ENCODE assay signal across 22 cellular contexts in genomic region chr2:101811226-101812015, GRCh38.
DNase-seq lines count a peak whose midpoint lies in the region; ATAC-seq and TF ChIP-seq lines count a peak whose summit lies in the region.
"Had no signal": no experiment of that assay in that cellular context is flagged by ENCODE, and none has a peak within 500 bp of the region (broad histone marks: within the 10 kb centered on the region; RNA-seq: fewer than 3 reads in every experiment).

No MANE protein-coding gene starts in this region.

- H3K4me2 ChIP-seq in trophoblast cell (ENCODE audit: low read length): peak overlapping the region; percentile 3

- H2BK120ac ChIP-seq in trophoblast cell (ENCODE audit: insufficient read depth, low read length, poor library complexity): peak overlapping the region; percentile 70

- peaks cover 19% of the 10 kb centered on the region for H3K79me1 ChIP-seq in trophoblast cell (ENCODE audit: low read length)

- H3K4me3 ChIP-seq in trophoblast cell (ENCODE audit: low read depth, low read length): no peak overlapping the region
- H3K4me3 ChIP-seq: cardiac muscle cell, esophagus squamous epithelium, left ventricle myocardium inferior, mucosa of descending colon, thyroid gland had no signal

- H3K27ac ChIP-seq in trophoblast cell (ENCODE audit: low read depth, low read length) (peak overlapping the region; percentile 90), foreskin keratinocyte (no peak overlapping the region)
- H3K27ac ChIP-seq: cardiac muscle cell, esophagus squamous epithelium, left ventricle myocardium inferior, thyroid gland had no signal

- H3K9me3 Mint-ChIP-seq in T-helper 2 cell treated with Interferon-gamma antibody and Interleukin-4, amounts not matched to agents 5 μg/mL and 100 μg/mL, for 36 hours: no peaks in the 10 kb centered on the region
- H3K9me3 Mint-ChIP-seq: H9 had no signal

- peak overlapping the region; percentile 94 for H2BK12ac ChIP-seq in trophoblast cell (ENCODE audit: low read length)

- peak overlapping the region; percentile 88 for H3K4ac ChIP-seq in trophoblast cell (ENCODE audit: low read depth, low read length)

- H3K27me3 ChIP-seq in trophoblast cell (ENCODE audit: insufficient read depth, low read length): no peaks in the 10 kb centered on the region
- no peaks in the 10 kb centered on the region for H3K27me3 ChIP-seq in foreskin keratinocyte
- H3K27me3 ChIP-seq: cardiac muscle cell, esophagus squamous epithelium, thyroid gland had no signal

- H3K36me3 Mint-ChIP-seq in T-helper 2 cell treated with Interferon-gamma antibody and Interleukin-4, amounts not matched to agents 5 μg/mL and 100 μg/mL, for 36 hours (ENCODE audit: low read depth): peaks cover 8% of the 10 kb centered on the region

- no CpG with 5 or more reads among the region's 11 CpGs for WGBS in trophoblast cell (ENCODE audit: extremely low coverage, insufficient coverage, insufficient read length)

- H4K8ac ChIP-seq in trophoblast cell (ENCODE audit: low read depth, low read length): peak overlapping the region; percentile 76

- H3K4me1 ChIP-seq in trophoblast cell (ENCODE audit: control insufficient read depth in 1 of 2, insufficient read depth in 2 of 2, low read length in 2 of 2) (peaks cover 22 to 30% of the 10 kb centered on the region in 2 experiments), foreskin keratinocyte (peaks cover 7% of the 10 kb centered on the region)

- H4K12ac ChIP-seq in trophoblast cell (ENCODE audit: low read depth, low read length): peak overlapping the region; percentile 14

- H3K9ac ChIP-seq in trophoblast cell (ENCODE audit: low read length): no peak overlapping the region

- DNase-seq in DMS 273 treated with DMSO at 0.1 percent for 48 hours (lab: John Stamatoyannopoulos, UW): peak; percentile 94
- DNase-seq in NCI-H1694 treated with DMSO at 0.1 percent for 48 hours (lab: John Stamatoyannopoulos, UW): peak; percentile 76
- DNase-seq in cerebellum (ENCODE audit: low spot score): peak; percentile 69
- DNase-seq in trophoblast cell: peak; percentile 66 to 82
- no peak for DNase-seq in T-helper 2 cell treated with Interferon-gamma antibody and Interleukin-4, amounts not matched to agents 5 μg/mL and 100 μg/mL, for 36 hours (ENCODE audit: low spot score)
- no peak for DNase-seq in foreskin keratinocyte
- no peak for DNase-seq in T-helper 9 cell
- DNase-seq in NOMO-1 (lab: John Stamatoyannopoulos, UW; ENCODE audit: unreplicated experiment in 2 of 2): no peak
- DNase-seq: activated CD4-positive, CD25-positive, alpha-beta regulatory T cell; activated CD8-positive, alpha-beta memory T cell treated with anti-CD3 and anti-CD28 coated beads for 24 hours; effector CD4-positive, alpha-beta T cell; esophagus squamous epithelium; H9; Kasumi-1; left ventricle myocardium inferior; mucosa of descending colon; NCI-H774; retina; stimulated activated CD4-positive, alpha-beta T cell treated with anti-CD3 and anti-CD28 coated beads, Interleukin-15, amount 100 ng/mL, for 24 hours; thyroid gland had no signal

- H4K91ac ChIP-seq in trophoblast cell (ENCODE audit: low read depth, low read length): peak overlapping the region; percentile 59

- H2AK5ac ChIP-seq in trophoblast cell (ENCODE audit: low read length): peak overlapping the region; percentile 92

- peaks cover 9% of the 10 kb centered on the region for H3K79me2 ChIP-seq in trophoblast cell (ENCODE audit: control insufficient read depth, insufficient read depth, low read length, poor library complexity)

- H3K18ac ChIP-seq in trophoblast cell (ENCODE audit: low read length): peak overlapping the region; percentile 85

- H3K27ac Mint-ChIP-seq in T-helper 2 cell treated with Interferon-gamma antibody and Interleukin-4, amounts not matched to agents 5 μg/mL and 100 μg/mL, for 36 hours: no peak overlapping the region
- H3K27ac Mint-ChIP-seq: stimulated activated memory B cell treated with anti-CD40 and anti-IgM and Interleukin-4, amounts not matched to agents 10 μg/mL and 1 μg/mL and 100 μg/mL, for 72 hours had no signal

- H3K27me3 Mint-ChIP-seq in T-helper 2 cell treated with Interferon-gamma antibody and Interleukin-4, amounts not matched to agents 5 μg/mL and 100 μg/mL, for 36 hours (ENCODE audit: low read depth): no peaks in the 10 kb centered on the region
- H3K27me3 Mint-ChIP-seq: stimulated activated memory B cell treated with anti-CD40 and anti-IgM and Interleukin-4, amounts not matched to agents 10 μg/mL and 1 μg/mL and 100 μg/mL, for 72 hours had no signal

- no peak overlapping the region for H3K23ac ChIP-seq in trophoblast cell (ENCODE audit: low read length)

- H3K4me1 Mint-ChIP-seq in T-helper 2 cell treated with Interferon-gamma antibody and Interleukin-4, amounts not matched to agents 5 μg/mL and 100 μg/mL, for 36 hours (ENCODE audit: low read depth): peaks cover 6% of the 10 kb centered on the region

- H3K14ac ChIP-seq in trophoblast cell (ENCODE audit: low read length): peak overlapping the region; percentile 85

- H3K9me3 ChIP-seq in trophoblast cell (ENCODE audit: insufficient read depth, low read depth, low read length): no peaks in the 10 kb centered on the region
- H3K9me3 ChIP-seq: esophagus squamous epithelium, left ventricle myocardium inferior, mucosa of descending colon, thyroid gland had no signal

- ATAC-seq in foreskin keratinocyte: no peak
- ATAC-seq: mucosa of descending colon; stimulated activated memory B cell treated with anti-CD40 and anti-IgM and Interleukin-4, amounts not matched to agents 10 μg/mL and 1 μg/mL and 100 μg/mL, for 72 hours had no signal

- no peak overlapping the region for H3K4me3 Mint-ChIP-seq in T-helper 2 cell treated with Interferon-gamma antibody and Interleukin-4, amounts not matched to agents 5 μg/mL and 100 μg/mL, for 36 hours
- H3K4me3 Mint-ChIP-seq: H9; stimulated activated memory B cell treated with anti-CD40 and anti-IgM and Interleukin-4, amounts not matched to agents 10 μg/mL and 1 μg/mL and 100 μg/mL, for 72 hours had no signal

- no peak for TF ChIP-seq CTCF in foreskin keratinocyte (conservative IDR thresholded peaks at IDR 0.05)

- peak overlapping the region; percentile 83 for H2BK5ac ChIP-seq in trophoblast cell (ENCODE audit: low read depth, low read length, poor library complexity)

- no peak overlapping the region for H2AFZ ChIP-seq in trophoblast cell (ENCODE audit: insufficient read depth, low read length, poor library complexity)

- no peaks in the 10 kb centered on the region for H3K36me3 ChIP-seq in trophoblast cell (ENCODE audit: control insufficient read depth in 1 of 2, insufficient read depth in 2 of 2, low read length in 2 of 2)
- H3K36me3 ChIP-seq: cardiac muscle cell, esophagus squamous epithelium, left ventricle myocardium inferior, thyroid gland had no signal

Comparison
In these comparisons a context has a peak if more than half of its experiments do, and no peak if none do; other contexts are left out.
1. DNase-seq: peak in DMS 273 treated with DMSO at 0.1 percent for 48 hours (single experiment), NCI-H1694 treated with DMSO at 0.1 percent for 48 hours (single experiment), cerebellum (single experiment) and trophoblast cell (2 of 2); none in T-helper 2 cell treated with Interferon-gamma antibody and Interleukin-4, amounts not matched to agents 5 μg/mL and 100 μg/mL, for 36 hours (single experiment), foreskin keratinocyte (0 of 2), T-helper 9 cell (single experiment) and NOMO-1 (0 of 2).